21 cellular contexts compared by ENCODE assay signal in the genomic region with DNA sequence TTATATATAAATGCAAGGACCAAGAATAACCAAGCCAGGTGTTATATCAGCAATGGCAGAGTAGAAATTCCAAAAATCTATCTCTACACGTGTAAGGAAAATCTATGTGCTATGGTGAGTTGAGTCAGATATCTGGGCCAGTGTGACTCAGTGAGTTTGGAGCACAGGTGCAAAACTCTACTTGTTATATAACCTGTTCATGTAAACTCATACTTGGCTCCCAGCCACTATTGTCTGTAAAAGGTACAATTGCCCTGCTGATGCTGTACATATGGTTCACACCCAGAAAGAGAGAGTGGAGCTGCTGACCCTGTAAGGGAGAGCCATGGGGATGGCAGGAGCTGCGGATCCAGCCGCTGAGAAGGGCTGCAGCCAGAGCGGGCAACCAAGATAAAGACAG.
"Had no signal": no experiment of that assay in that cellular context is flagged by ENCODE, and none has a peak within 500 bp of the region (broad histone marks: within the 10 kb centered on the region; RNA-seq: fewer than 3 reads in every experiment).

No MANE protein-coding gene starts in this region.

- H3K36me3 ChIP-seq: esophagus squamous epithelium, heart left ventricle, lower lobe of right lung, neural progenitor cell, uterus, WERI-Rb-1 had no signal

- H3K4me3 ChIP-seq: esophagus squamous epithelium, heart left ventricle, lower lobe of right lung, neural progenitor cell, smooth muscle cell, uterus had no signal

- DNase-seq: activated CD4-positive, CD25-positive, alpha-beta regulatory T cell treated with anti-CD3 and anti-CD28 coated beads, Interleukin-2, amount 50 U/mL, for 72 hours; activated T-cell treated with anti-CD3 and anti-CD28 coated beads, Interleukin-2, amount 50 U/mL, for 1 hour; aorta; central memory CD4-positive, alpha-beta T cell; effector memory CD4-positive, alpha-beta T cell; esophagus squamous epithelium; heart left ventricle; islet precursor cell; lower lobe of right lung; naive thymus-derived CD8-positive, alpha-beta T cell; stimulated activated CD4-positive, alpha-beta T cell treated with anti-CD3 and anti-CD28 coated beads, Interleukin-15, amount 100 ng/mL, for 24 hours; stimulated activated CD8-positive, alpha-beta memory T cell treated with anti-CD3 and anti-CD28 coated beads, Interleukin-4, amount 100 ng/mL, for 48 hours; stimulated activated naive B cell treated with anti-CD40 and anti-IgM and Interleukin-4, amounts not matched to agents 10 μg/mL and 1 μg/mL and 100 μg/mL, for 72 hours; trophoblast cell; uterus; WERI-Rb-1 had no signal

- ATAC-seq: activated naive CD4-positive, alpha-beta T cell treated with anti-CD3 and anti-CD28 coated beads, Interleukin-2, amount 50 U/mL, for 72 hours; heart left ventricle; left lobe of liver; lower lobe of right lung; naive thymus-derived CD8-positive, alpha-beta T cell; sciatic nerve; stimulated activated naive B cell treated with anti-CD40 and anti-IgM and Interleukin-4, amounts not matched to agents 10 μg/mL and 1 μg/mL and 100 μg/mL, for 72 hours had no signal

- H3K27me3 ChIP-seq: esophagus squamous epithelium, heart left ventricle, neural progenitor cell, uterus had no signal
